ENCODE assay signal across 16 cellular contexts in the genomic region with DNA sequence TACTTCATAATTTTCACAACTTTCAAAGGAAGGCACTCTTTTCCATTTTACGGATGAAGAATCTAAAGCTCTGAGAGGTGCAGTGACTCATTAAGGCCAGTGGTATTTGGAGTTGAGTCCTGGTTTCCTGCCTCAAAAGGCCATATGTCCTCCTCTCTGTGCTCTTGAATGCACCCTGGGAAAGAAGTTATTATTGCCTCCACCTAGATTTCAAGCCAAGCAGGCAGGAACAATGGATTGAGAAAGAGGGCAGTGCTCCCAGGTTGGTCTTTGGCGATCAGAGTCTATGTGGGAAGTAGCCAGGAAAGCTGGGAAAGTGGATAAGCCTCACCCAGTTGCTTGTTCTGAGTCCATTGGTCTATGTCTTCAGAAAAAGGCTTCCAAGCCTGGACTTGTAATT.
DNase-seq lines count a peak whose midpoint lies in the region; ATAC-seq and TF ChIP-seq lines count a peak whose summit lies in the region.
"Had no signal": no experiment of that assay in that cellular context is flagged by ENCODE, and none has a peak within 500 bp of the region (broad histone marks: within the 10 kb centered on the region; RNA-seq: fewer than 3 reads in every experiment).

No MANE protein-coding gene starts in this region.

- WGBS in mammary epithelial cell (ENCODE audit: low coverage, missing lambda C conversion rate): 100% methylated on average over 2 of the region's 2 CpGs

- no peak overlapping the region for H3K4me3 Mint-ChIP-seq in MCF 10A (ENCODE audit: unreplicated experiment)
- H3K4me3 Mint-ChIP-seq in activated naive CD4-positive, alpha-beta T cell treated with anti-CD3 and anti-CD28 coated beads, Interleukin-2, amount 10 ng/mL, durations not matched to agents 7 days and 5 days: no peak overlapping the region
- H3K4me3 Mint-ChIP-seq in activated T-helper 2 cell treated with anti-CD3 and anti-CD28 coated beads, Interferon-gamma antibody, Interleukin-2, Interleukin-4, amounts not matched to agents 10 μg/mL and 5 μg/mL and 100 μg/mL, durations not matched to agents 14 hours and 24 hours and 36 hours (ENCODE audit: low read depth): no peak overlapping the region
- H3K4me3 Mint-ChIP-seq: CD8-positive, alpha-beta memory T cell; HFFc6 had no signal

- peak; percentile 94 for ATAC-seq in left lobe of liver

- no peak overlapping the region for H3K27ac Mint-ChIP-seq in MCF 10A (ENCODE audit: low read depth, unreplicated experiment)
- H3K27ac Mint-ChIP-seq in activated naive CD4-positive, alpha-beta T cell treated with anti-CD3 and anti-CD28 coated beads, Interleukin-2, amount 10 ng/mL, durations not matched to agents 7 days and 5 days: no peak overlapping the region
- no peak overlapping the region for H3K27ac Mint-ChIP-seq in activated T-helper 2 cell treated with anti-CD3 and anti-CD28 coated beads, Interferon-gamma antibody, Interleukin-2, Interleukin-4, amounts not matched to agents 10 μg/mL and 5 μg/mL and 100 μg/mL, durations not matched to agents 14 hours and 24 hours and 36 hours
- H3K27ac Mint-ChIP-seq: CD8-positive, alpha-beta memory T cell; HFFc6 had no signal

- H2AFZ ChIP-seq in mammary epithelial cell (ENCODE audit: low read depth, low read length): no peak overlapping the region

- POLR2A ChIA-PET in MCF 10A (lab: Yijun Ruan, JAX): interaction anchor here (1.3 kb wide), 1 partner anchor 11 kb away, joined by 3 read pairs; no protein-coding TSS in a partner anchor

- H3K27ac ChIP-seq in mammary epithelial cell (ENCODE audit: insufficient read depth, low read depth, low read length): no peak overlapping the region
- H3K27ac ChIP-seq: 22Rv1, BLaER1 had no signal

- no peaks in the 10 kb centered on the region for H3K27me3 Mint-ChIP-seq in MCF 10A (ENCODE audit: insufficient read depth, unreplicated experiment)
- H3K27me3 Mint-ChIP-seq in activated naive CD4-positive, alpha-beta T cell treated with anti-CD3 and anti-CD28 coated beads, Interleukin-2, amount 10 ng/mL, durations not matched to agents 7 days and 5 days: no peaks in the 10 kb centered on the region
- H3K27me3 Mint-ChIP-seq in activated T-helper 2 cell treated with anti-CD3 and anti-CD28 coated beads, Interferon-gamma antibody, Interleukin-2, Interleukin-4, amounts not matched to agents 10 μg/mL and 5 μg/mL and 100 μg/mL, durations not matched to agents 14 hours and 24 hours and 36 hours (ENCODE audit: low read depth): no peaks in the 10 kb centered on the region

- in situ Hi-C loops in mammary epithelial cell (cut with MboI; ENCODE audit: low sequenced_read_pairs in 2 of 2): no loop called here

- H3K4me3 ChIP-seq in mammary epithelial cell (replicated peaks in 1 of 3; ENCODE audit: insufficient read depth in 1 of 3, low read depth in 2 of 3, low read length in 3 of 3) (no peak overlapping the region), choroid plexus epithelial cell (ENCODE audit: low read depth, low read length) (no peak overlapping the region)
- H3K4me3 ChIP-seq: BLaER1, HAP-1 had no signal

- no peaks in the 10 kb centered on the region for H3K9me3 ChIP-seq in mammary epithelial cell (replicated peaks; ENCODE audit: insufficient read depth, low read length)
- H3K9me3 ChIP-seq: BLaER1, HAP-1 had no signal

- H3K4me2 ChIP-seq in mammary epithelial cell (ENCODE audit: insufficient read depth, low read depth, low read length): no peak overlapping the region
- H3K4me2 ChIP-seq: BLaER1 had no signal

- no peaks in the 10 kb centered on the region for H3K36me3 ChIP-seq in mammary epithelial cell (ENCODE audit: insufficient read depth, low read length)
- H3K36me3 ChIP-seq: BLaER1, HAP-1 had no signal

- H3K9ac ChIP-seq in mammary epithelial cell (ENCODE audit: insufficient read depth, low read length): no peak overlapping the region
- H3K9ac ChIP-seq: BLaER1 had no signal

- H3K9me3 Mint-ChIP-seq in MCF 10A (ENCODE audit: unreplicated experiment): no peaks in the 10 kb centered on the region
- H3K9me3 Mint-ChIP-seq in activated naive CD4-positive, alpha-beta T cell treated with anti-CD3 and anti-CD28 coated beads, Interleukin-2, amount 10 ng/mL, durations not matched to agents 7 days and 5 days: peaks cover 2% of the 10 kb centered on the region
- H3K9me3 Mint-ChIP-seq in activated T-helper 2 cell treated with anti-CD3 and anti-CD28 coated beads, Interferon-gamma antibody, Interleukin-2, Interleukin-4, amounts not matched to agents 10 μg/mL and 5 μg/mL and 100 μg/mL, durations not matched to agents 14 hours and 24 hours and 36 hours: peaks cover 8% of the 10 kb centered on the region

- intact Hi-C loops in MCF 10A (cut with micrococcal nuclease): no loop called here
- intact Hi-C loops in mammary epithelial cell (cut with micrococcal nuclease): no loop called here
- intact Hi-C loops in activated T-helper 2 cell treated with anti-CD3 and anti-CD28 coated beads, Interferon-gamma antibody, Interleukin-2, Interleukin-4, amounts not matched to agents 10 μg/mL and 5 μg/mL and 100 μg/mL, durations not matched to agents 14 hours and 24 hours and 36 hours (cut with micrococcal nuclease): no loop called here

- no peaks in the 10 kb centered on the region for H3K36me3 Mint-ChIP-seq in MCF 10A (ENCODE audit: insufficient read depth, unreplicated experiment)
- no peaks in the 10 kb centered on the region for H3K36me3 Mint-ChIP-seq in activated naive CD4-positive, alpha-beta T cell treated with anti-CD3 and anti-CD28 coated beads, Interleukin-2, amount 10 ng/mL, durations not matched to agents 7 days and 5 days
- no peaks in the 10 kb centered on the region for H3K36me3 Mint-ChIP-seq in activated T-helper 2 cell treated with anti-CD3 and anti-CD28 coated beads, Interferon-gamma antibody, Interleukin-2, Interleukin-4, amounts not matched to agents 10 μg/mL and 5 μg/mL and 100 μg/mL, durations not matched to agents 14 hours and 24 hours and 36 hours (ENCODE audit: low read depth)
- H3K36me3 Mint-ChIP-seq: CD8-positive, alpha-beta memory T cell had no signal

- no peaks in the 10 kb centered on the region for H3K79me2 ChIP-seq in mammary epithelial cell (ENCODE audit: insufficient read depth, low read length)

- no peaks in the 10 kb centered on the region for H3K27me3 ChIP-seq in mammary epithelial cell (ENCODE audit: insufficient read depth, low read length)
- H3K27me3 ChIP-seq: BLaER1 had no signal

- dilution Hi-C loops in mammary epithelial cell (cut with HindIII; ENCODE audit: low sequenced_read_pairs): no loop called here

- TF ChIP-seq CTCF in MCF 10A (IDR thresholded peaks at IDR 0.05; ENCODE audit: unreplicated experiment) (no peak), mammary epithelial cell (conservative IDR thresholded peaks at IDR 0.05 in 1 of 2, IDR thresholded peaks at IDR 0.05 in 1 of 2; ENCODE audit: extremely low read depth in 1 of 2, insufficient read depth in 1 of 2, low read depth in 1 of 2, low read length in 2 of 2) (no peak), choroid plexus epithelial cell (conservative IDR thresholded peaks at IDR 0.05; ENCODE audit: low read depth, low read length) (no peak)

- no peaks in the 10 kb centered on the region for H4K20me1 ChIP-seq in mammary epithelial cell (ENCODE audit: insufficient read depth, low read length)
- H4K20me1 ChIP-seq: BLaER1 had no signal

- no TSS peak for BruUV-seq in MCF 10A (replicated peaks; lab: Mats Ljungman, UMichigan)
- no TSS peak for BruUV-seq in mammary epithelial cell (replicated peaks; lab: Mats Ljungman, UMichigan)

- CTCF ChIA-PET in MCF 10A (lab: Yijun Ruan, JAX): no interaction called here
- CTCF ChIA-PET in mammary epithelial cell (lab: Charles Lee; ENCODE audit: low non-redundant PET): no interaction called here
- CTCF ChIA-PET in activated naive CD4-positive, alpha-beta T cell treated with anti-CD3 and anti-CD28 coated beads, Interleukin-2, amount 10 ng/mL, durations not matched to agents 7 days and 5 days (lab: Charles Lee): no interaction called here

- DNase-seq in MCF 10A (ENCODE audit: unreplicated experiment): peak; percentile 45
- no peak for DNase-seq in mammary epithelial cell
- peak; percentile 30 for DNase-seq in choroid plexus epithelial cell (ENCODE audit: low read depth)
- peak; percentile 79 for DNase-seq in left lobe of liver (ENCODE audit: low spot score)
- DNase-seq in activated naive CD4-positive, alpha-beta T cell treated with anti-CD3 and anti-CD28 coated beads, Interleukin-2, amount 10 ng/mL, durations not matched to agents 7 days and 5 days: no peak
- no peak for DNase-seq in effector CD8-positive, alpha-beta T cell (lab: John Stamatoyannopoulos, UW)
- DNase-seq in activated T-helper 2 cell treated with anti-CD3 and anti-CD28 coated beads, Interferon-gamma antibody, Interleukin-2, Interleukin-4, amounts not matched to agents 10 μg/mL and 5 μg/mL and 100 μg/mL, durations not matched to agents 14 hours and 24 hours and 36 hours (ENCODE audit: low spot score): no peak
- DNase-seq in AML-193 (lab: John Stamatoyannopoulos, UW): no peak
- DNase-seq: Caco-2; CD8-positive, alpha-beta memory T cell; DND-41; GDM1; HFFc6 had no signal

- H3K4me1 Mint-ChIP-seq in MCF 10A (ENCODE audit: insufficient read depth, unreplicated experiment): peaks cover 11% of the 10 kb centered on the region
- no peaks in the 10 kb centered on the region for H3K4me1 Mint-ChIP-seq in activated naive CD4-positive, alpha-beta T cell treated with anti-CD3 and anti-CD28 coated beads, Interleukin-2, amount 10 ng/mL, durations not matched to agents 7 days and 5 days
- H3K4me1 Mint-ChIP-seq in activated T-helper 2 cell treated with anti-CD3 and anti-CD28 coated beads, Interferon-gamma antibody, Interleukin-2, Interleukin-4, amounts not matched to agents 10 μg/mL and 5 μg/mL and 100 μg/mL, durations not matched to agents 14 hours and 24 hours and 36 hours (ENCODE audit: low read depth): no peaks in the 10 kb centered on the region
- H3K4me1 Mint-ChIP-seq: CD8-positive, alpha-beta memory T cell had no signal

- no peaks in the 10 kb centered on the region for H3K4me1 ChIP-seq in mammary epithelial cell (ENCODE audit: insufficient read depth, low read length)
- H3K4me1 ChIP-seq: BLaER1, Caco-2, HAP-1 had no signal

Comparison
In these comparisons a context has a peak if more than half of its experiments do, and no peak if none do; other contexts are left out.
1. DNase-seq: peak in MCF 10A (single experiment), choroid plexus epithelial cell (single experiment) and left lobe of liver (single experiment); none in mammary epithelial cell (single experiment), activated naive CD4-positive, alpha-beta T cell treated with anti-CD3 and anti-CD28 coated beads, Interleukin-2, amount 10 ng/mL, durations not matched to agents 7 days and 5 days (single experiment), effector CD8-positive, alpha-beta T cell (single experiment), activated T-helper 2 cell treated with anti-CD3 and anti-CD28 coated beads, Interferon-gamma antibody, Interleukin-2, Interleukin-4, amounts not matched to agents 10 μg/mL and 5 μg/mL and 100 μg/mL, durations not matched to agents 14 hours and 24 hours and 36 hours (single experiment) and AML-193 (0 of 2).